9 cellular contexts compared by ENCODE assay signal in the genomic region with DNA sequence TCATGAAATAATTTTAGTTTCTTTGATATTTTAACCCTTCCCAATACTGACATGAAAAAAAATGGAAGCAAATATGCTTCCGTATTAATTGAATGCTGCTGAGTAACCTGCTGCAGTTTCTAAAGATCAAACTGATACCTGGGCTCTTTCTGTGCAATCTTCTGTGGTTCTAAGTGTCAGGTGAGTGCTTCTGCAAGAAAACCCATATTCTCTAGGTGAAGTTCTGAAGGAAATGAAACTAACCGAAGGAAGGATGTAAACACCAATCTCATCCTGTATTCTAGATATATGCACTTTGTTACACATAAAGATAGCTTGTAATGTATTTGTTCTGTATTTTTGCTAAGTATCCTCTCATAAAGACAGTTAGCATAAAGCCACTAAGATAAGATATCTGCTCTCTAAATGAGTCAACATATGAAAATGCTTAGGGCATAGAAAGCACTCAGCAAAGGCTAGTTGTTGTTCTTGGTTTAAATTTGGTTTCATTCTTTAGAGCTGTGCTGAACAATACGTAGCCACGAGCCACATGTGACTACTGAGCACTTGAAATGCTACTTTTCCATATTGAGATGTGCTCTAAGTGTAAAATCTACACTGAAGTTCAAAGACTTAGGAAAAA. TPM values are rescaled to one million over a fixed set of nuclear protein-coding genes. Genes with fewer than 3 reads are reported as not detected.
DNase-seq lines count a peak whose midpoint lies in the region; ATAC-seq and TF ChIP-seq lines count a peak whose summit lies in the region.
"Had no signal": no experiment of that assay in that cellular context is flagged by ENCODE, and none has a peak within 500 bp of the region (broad histone marks: within the 10 kb centered on the region; RNA-seq: fewer than 3 reads in every experiment).

No MANE protein-coding gene starts in this region.

- DNase-seq in immature natural killer cell, result peak in 1 of 3 donors; percentile 1
- no peak for DNase-seq in NCI-H510A (lab: John Stamatoyannopoulos, UW)
- no peak for DNase-seq in NCI-H2196 (lab: John Stamatoyannopoulos, UW; ENCODE audit: unreplicated experiment)
- DNase-seq in Caco-2, result no peak
- no peak for DNase-seq in BE2C

- H3K4me3 ChIP-seq in Caco-2 (ENCODE audit: low read depth, low read length) (no peak overlapping the region), BE2C (ENCODE audit: low read depth, low read length) (no peak overlapping the region)

- H3K4me3 Mint-ChIP-seq in immature natural killer cell (peak overlapping the region; percentile 49 to 71 (median 65)), Caco-2 (ENCODE audit: unreplicated experiment) (no peak overlapping the region)

- H3K4me1 Mint-ChIP-seq in immature natural killer cell, result peaks cover 5 to 19% of the 10 kb centered on the region in 2 donors
- peaks cover 18% of the 10 kb centered on the region for H3K4me1 Mint-ChIP-seq in Caco-2 (ENCODE audit: low read depth, unreplicated experiment)

- ATAC-seq in GM18511 (IDR thresholded peaks at IDR 0.05; ENCODE audit: unreplicated experiment) (peak; percentile 95), GM21723 (IDR thresholded peaks at IDR 0.05; ENCODE audit: unreplicated experiment) (peak; percentile 98)

- TF ChIP-seq CTCF in Caco-2 (IDR thresholded peaks at IDR 0.05; ENCODE audit: insufficient read depth in 1 of 2, low read depth in 1 of 2, low read length in 1 of 2, severe bottlenecking in 1 of 2, unreplicated experiment in 1 of 2) (no peak), BE2C (IDR thresholded peaks at IDR 0.05; ENCODE audit: low read depth, low read length) (no peak)

- H3K4me1 ChIP-seq in Caco-2, result peaks cover 18% of the 10 kb centered on the region
- no peaks in the 10 kb centered on the region for H3K4me1 ChIP-seq in BE2C

- no peak overlapping the region for H3K27ac Mint-ChIP-seq in immature natural killer cell
- H3K27ac Mint-ChIP-seq in Caco-2 (ENCODE audit: unreplicated experiment), result no peak overlapping the region

- H3K36me3 ChIP-seq in KOPT-K1 (ENCODE audit: insufficient read depth, low read length) (no peaks in the 10 kb centered on the region), Caco-2 (ENCODE audit: control insufficient read depth, insufficient read depth, low read length) (no peaks in the 10 kb centered on the region), BE2C (no peaks in the 10 kb centered on the region)

- H3K9me3 ChIP-seq in KOPT-K1 (ENCODE audit: insufficient read depth, low read length, poor library complexity, severe bottlenecking), result no peaks in the 10 kb centered on the region
- no peaks in the 10 kb centered on the region for H3K9me3 ChIP-seq in Caco-2
- no peaks in the 10 kb centered on the region for H3K9me3 ChIP-seq in BE2C

- POLR2A ChIA-PET in Caco-2 (lab: Charles Lee), result no interaction called here

- no peaks in the 10 kb centered on the region for H3K36me3 Mint-ChIP-seq in immature natural killer cell
- peaks cover 9% of the 10 kb centered on the region for H3K36me3 Mint-ChIP-seq in Caco-2 (ENCODE audit: insufficient read depth, unreplicated experiment)

- H3K9me3 Mint-ChIP-seq in immature natural killer cell (peaks cover 0 to 4% (median 0%) of the 10 kb centered on the region in 6 donors), Caco-2 (ENCODE audit: unreplicated experiment) (no peaks in the 10 kb centered on the region)

- BruUV-seq in Caco-2 (replicated peaks; lab: Mats Ljungman, UMichigan), result no TSS peak

- H3K27me3 Mint-ChIP-seq in immature natural killer cell (ENCODE audit: low read depth in 3 of 3), result peaks cover 0 to 5% (median 1%) of the 10 kb centered on the region in 3 donors
- H3K27me3 Mint-ChIP-seq in Caco-2 (ENCODE audit: insufficient read depth, unreplicated experiment), result no peaks in the 10 kb centered on the region

- H3K27me3 ChIP-seq in Caco-2 (replicated peaks; ENCODE audit: control insufficient read depth, insufficient read depth, low read length), result no peaks in the 10 kb centered on the region
- peaks cover 3% of the 10 kb centered on the region; the same call in 1 of the 2 replicates for H3K27me3 ChIP-seq in BE2C

- CTCF ChIA-PET in Caco-2 (lab: Charles Lee), result interaction anchor here (0.6 kb wide), 1 partner anchor 51 kb away, joined by 3 read pairs; no protein-coding TSS in a partner anchor

- peak overlapping the region; percentile 69 for H3K27ac ChIP-seq in KOPT-K1 (ENCODE audit: low read depth, low read length, poor library complexity, severe bottlenecking)
- H3K27ac ChIP-seq: HL-60 had no signal

- intact Hi-C loops in Caco-2 (cut with micrococcal nuclease; ENCODE audit: unreplicated experiment), result no loop called here

RNA-seq across cellular contexts. Expression of a gene that starts 52.0 kb away (rescaled TPM):
- polyA plus RNA-seq in immature natural killer cell, result not detected
- total RNA-seq in Caco-2 (2022), result 13.6 and 19.3 TPM in 2 replicates
- 0.09 TPM for polyA plus RNA-seq in BE2C (2012; ENCODE audit: insufficient read depth, insufficient read length, low read depth)
